In the genomic region with DNA sequence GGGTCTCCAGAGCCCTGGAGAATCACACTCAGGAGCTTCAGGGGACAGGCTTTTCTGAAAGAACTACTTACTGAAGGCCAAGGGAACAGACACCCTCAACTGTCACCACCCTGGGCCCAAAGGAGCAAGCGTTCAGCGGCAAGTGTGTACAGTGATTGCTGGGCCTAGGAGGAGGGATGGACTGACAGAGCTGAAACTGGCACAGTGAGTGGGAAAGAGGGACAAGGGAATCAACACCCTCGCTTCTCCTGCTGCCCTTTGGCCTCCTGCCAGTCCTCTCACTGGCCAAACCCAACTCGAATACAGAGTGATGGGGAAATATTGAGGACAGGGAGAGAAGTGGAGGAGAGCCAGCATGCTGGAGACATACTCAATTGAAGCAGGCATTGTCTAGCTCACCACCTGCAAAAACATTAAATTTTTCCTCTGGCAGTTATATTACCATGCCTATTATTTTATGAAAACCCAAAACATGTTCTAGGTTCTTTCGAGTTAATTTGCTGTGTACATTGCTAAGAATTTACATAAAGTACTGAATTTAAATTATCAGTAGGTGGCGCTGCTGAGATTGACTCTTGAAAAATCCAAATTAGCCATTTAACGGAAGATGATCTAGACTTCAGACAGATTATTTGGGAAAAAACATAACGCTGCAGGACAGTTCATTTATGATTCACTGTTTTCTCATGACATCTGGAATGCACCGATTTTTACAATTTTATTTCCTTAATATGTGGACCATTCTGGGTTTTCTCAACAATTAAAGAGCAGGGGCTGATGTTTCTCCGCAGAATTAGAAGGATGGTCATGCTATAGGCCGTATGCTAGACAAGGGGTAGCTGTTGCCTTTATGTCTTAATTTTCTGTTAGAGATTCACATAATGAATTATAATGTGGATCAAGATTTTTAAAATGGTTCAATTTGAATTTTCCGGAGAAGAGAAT, we compare ENCODE assay signal across 9 cellular contexts. TPM values are rescaled to one million over a fixed set of nuclear protein-coding genes. Genes with fewer than 3 reads are reported as not detected.
DNase-seq lines count a peak whose midpoint lies in the region; ATAC-seq and TF ChIP-seq lines count a peak whose summit lies in the region.
"Had no signal": no experiment of that assay in that cellular context is flagged by ENCODE, and none has a peak within 500 bp of the region (broad histone marks: within the 10 kb centered on the region; RNA-seq: fewer than 3 reads in every experiment).

No MANE protein-coding gene starts in this region.

- DNase-seq in SIG-M5 treated with dmso at 0.1 percent for 504 hours (lab: John Stamatoyannopoulos, UW; ENCODE audit: unreplicated experiment): peak; percentile 28
- DNase-seq in SIG-M5 (lab: John Stamatoyannopoulos, UW): no peak
- peak; percentile 20 for DNase-seq in NCI-H1048 (lab: John Stamatoyannopoulos, UW)
- DNase-seq in cardiac fibroblast (ENCODE audit: low read depth in 2 of 2): peak; percentile 72 to 73
- DNase-seq in left lung: no peak
- DNase-seq in iPS-NIHi7 (ENCODE audit: extremely low spot score): no peak
- DNase-seq in activated CD8-positive, alpha-beta memory T cell treated with anti-CD3 and anti-CD28 coated beads for 24 hours: no peak
- DNase-seq: activated naive CD8-positive, alpha-beta T cell treated with anti-CD3 and anti-CD28 coated beads, Interleukin-2, amount 10 ng/mL, durations not matched to agents 7 days and 5 days had no signal

- H3K36me3 ChIP-seq in left lung: no peaks in the 10 kb centered on the region

- H3K27ac ChIP-seq in left lung: no peak overlapping the region

- peaks cover 0 to 9% of the 10 kb centered on the region in 2 donors for H3K4me1 ChIP-seq in left lung

- peak; percentile 57 for ATAC-seq in left lung
- ATAC-seq in HG03095 (IDR thresholded peaks at IDR 0.05; ENCODE audit: unreplicated experiment): no peak

- no peak overlapping the region for H3K4me3 ChIP-seq in cardiac fibroblast (replicated peaks in 1 of 2; ENCODE audit: low read depth in 2 of 2, low read length in 2 of 2)
- no peak overlapping the region for H3K4me3 ChIP-seq in left lung

- no peaks in the 10 kb centered on the region for H3K9me3 ChIP-seq in left lung

- intact Hi-C loops in left lung (cut with DNase I): loop anchor here in 1 of 2 donors (10.0 kb wide), 1 partner anchor 122 kb away; the partner anchor contains the start of gene HACD1

- peak; percentile 45 for TF ChIP-seq CTCF in cardiac fibroblast (IDR thresholded peaks at IDR 0.05; ENCODE audit: low read depth, low read length)
- TF ChIP-seq CTCF in left lung (IDR thresholded peaks at IDR 0.05): peak; percentile 18 to 64

- no peaks in the 10 kb centered on the region for H3K27me3 ChIP-seq in left lung

RNA-seq across cellular contexts. Expression of gene TMEM236, which starts 14.7 kb away (rescaled TPM):
- 1 to 10 TPM; 2.4 to 2.8 TPM for total RNA-seq in left lung

Comparison
In these comparisons a context has a peak if more than half of its experiments do, and no peak if none do; other contexts are left out.
1. DNase-seq: peak in SIG-M5 treated with dmso at 0.1 percent for 504 hours (single experiment), NCI-H1048 (single experiment) and cardiac fibroblast (2 of 2); none in SIG-M5 (single experiment), left lung (0 of 2), iPS-NIHi7 (single experiment) and activated CD8-positive, alpha-beta memory T cell treated with anti-CD3 and anti-CD28 coated beads for 24 hours (single experiment).